8 cellular contexts compared by ENCODE assay signal in genomic region chr2:96638144-96639121, GRCh38. TPM values are rescaled to one million over a fixed set of nuclear protein-coding genes. Genes with fewer than 3 reads are reported as not detected.
DNase-seq lines count a peak whose midpoint lies in the region; ATAC-seq and TF ChIP-seq lines count a peak whose summit lies in the region.

Gene KANSL3, minus strand, starts transcription at chr2:96638312. Its CDS starts 1,177 bp downstream, at chr2:96637135.

- H3K9me3 Mint-ChIP-seq in activated CD4-positive, alpha-beta T cell treated with anti-CD3 and anti-CD28 coated beads for 36 hours (ENCODE audit: low read depth): no peaks in the 10 kb centered on the region

- H3K4me1 Mint-ChIP-seq in activated CD4-positive, alpha-beta T cell treated with anti-CD3 and anti-CD28 coated beads for 36 hours: peaks cover 30% of the 10 kb centered on the region

- CTCF ChIA-PET in activated CD4-positive, alpha-beta T cell treated with anti-CD3 and anti-CD28 coated beads for 36 hours (lab: Charles Lee): interaction anchor here (0.5 to 1.9 kb wide), 4 partner anchors 9 to 474 kb away, joined by 3 to 13 read pairs (median 4); partner anchors contain the start of genes ANKRD36 and CNNM4

- POLR2A ChIA-PET in activated CD4-positive, alpha-beta T cell treated with anti-CD3 and anti-CD28 coated beads for 36 hours (lab: Charles Lee): interaction anchor here (0.8 to 1.9 kb wide), 4 partner anchors 10 to 107 kb away, joined by 3 to 11 read pairs (median 4); no protein-coding TSS in a partner anchor

- TF ChIP-seq POLR2A in GM19099 (IDR thresholded peaks at IDR 0.05; ENCODE audit: extremely low read depth, insufficient read length, low read depth): peak; percentile 93

- H3K4me3 ChIP-seq in AG10803 (ENCODE audit: low read length) (peak within 1 kb of the TSS; percentile 79), choroid plexus epithelial cell (ENCODE audit: low read depth, low read length) (peak within 1 kb of the TSS; percentile 80)

- no peak for TF ChIP-seq CTCF in AG10803 (conservative IDR thresholded peaks at IDR 0.05; ENCODE audit: low read length)
- TF ChIP-seq CTCF in choroid plexus epithelial cell (conservative IDR thresholded peaks at IDR 0.05; ENCODE audit: low read depth, low read length): no peak

- intact Hi-C loops in activated CD4-positive, alpha-beta T cell treated with anti-CD3 and anti-CD28 coated beads for 36 hours (cut with DNase I, micrococcal nuclease): loop anchor here (1.0 to 5.0 kb wide), 15 partner anchors 100 to 1024 kb away; partner anchors contain the start of genes ANKRD39 (in 2 of the 2), CNNM3 (in 2 of the 2), CNNM4 (in 2 of the 2) and LMAN2L (in 2 of the 2)

- DNase-seq in AG10803 (ENCODE audit: low read depth): peak; percentile 93
- DNase-seq in NCI-H524 (lab: John Stamatoyannopoulos, UW): peak; percentile 76 to 85
- DNase-seq in activated CD4-positive, alpha-beta T cell treated with anti-CD3 and anti-CD28 coated beads for 36 hours: peak; percentile 94
- DNase-seq in choroid plexus epithelial cell (ENCODE audit: low read depth): peak; percentile 98
- peak; percentile 87 for DNase-seq in kidney glomerular epithelial cell (lab: John Stamatoyannopoulos, UW)
- DNase-seq in stimulated activated CD4-positive, alpha-beta T cell treated with anti-CD3 and anti-CD28 coated beads, Interleukin-1b, Interleukin-23, amount 100 ng/mL, for 1 hour (ENCODE audit: low read depth in 2 of 2): peak; percentile 64 to 75

- peak within 1 kb of the TSS; percentile 93 for H3K27ac Mint-ChIP-seq in activated CD4-positive, alpha-beta T cell treated with anti-CD3 and anti-CD28 coated beads for 36 hours

- peaks cover 30% of the 10 kb centered on the region for H3K36me3 Mint-ChIP-seq in activated CD4-positive, alpha-beta T cell treated with anti-CD3 and anti-CD28 coated beads for 36 hours (ENCODE audit: low read depth)

- H3K4me3 Mint-ChIP-seq in activated CD4-positive, alpha-beta T cell treated with anti-CD3 and anti-CD28 coated beads for 36 hours: peak within 1 kb of the TSS; percentile 91

- H3K27me3 Mint-ChIP-seq in activated CD4-positive, alpha-beta T cell treated with anti-CD3 and anti-CD28 coated beads for 36 hours: no peaks in the 10 kb centered on the region

- ATAC-seq in HG03432 (IDR thresholded peaks at IDR 0.05; ENCODE audit: unreplicated experiment): peak; percentile 82
- ATAC-seq in activated CD4-positive, alpha-beta T cell treated with anti-CD3 and anti-CD28 coated beads for 36 hours: peak; percentile 86

RNA-seq across cellular contexts. Expression of gene KANSL3, which starts in this region (rescaled TPM):
- 10 to 100 TPM; 33.9 to 39.1 TPM for total RNA-seq in activated CD4-positive, alpha-beta T cell treated with anti-CD3 and anti-CD28 coated beads for 36 hours

Comparison
In these comparisons a context has a peak if more than half of its experiments do, and no peak if none do; other contexts are left out.
1. Peak in every context shown above with its lines: DNase-seq, ATAC-seq and H3K4me3 ChIP-seq.